In genomic region chr1:155253797-155254196, GRCh38 we compare ENCODE assay signal across 10 cellular contexts. TPM values are rescaled to one million over a fixed set of nuclear protein-coding genes. Genes with fewer than 3 reads are reported as not detected.
A peak's percentile ranks its signal among the peaks of the same experiment; 100 is the strongest.
DNase-seq lines count a peak whose midpoint lies in the region; ATAC-seq lines count a peak whose summit lies in the region.
"Had no signal": no experiment of that assay in that cellular context is flagged by ENCODE, and none has a peak within 500 bp of the region (broad histone marks: within the 10 kb centered on the region; RNA-seq: fewer than 3 reads in every experiment).

No MANE protein-coding gene starts in this region.

- no peaks in the 10 kb centered on the region; the same call in 1 of the 2 replicates for H3K27me3 ChIP-seq in iPS-20b (ENCODE audit: insufficient read depth, low read length)

- no peaks in the 10 kb centered on the region for H3K9me3 Mint-ChIP-seq in activated T-cell treated with anti-CD3 and anti-CD28 coated beads, Interleukin-2, amount 50 U/mL, for 72 hours
- no peaks in the 10 kb centered on the region for H3K9me3 Mint-ChIP-seq in activated naive CD8-positive, alpha-beta T cell treated with anti-CD3 and anti-CD28 coated beads for 36 hours

- H3K27me3 Mint-ChIP-seq in activated T-cell treated with anti-CD3 and anti-CD28 coated beads, Interleukin-2, amount 50 U/mL, for 72 hours (ENCODE audit: low read depth): no peaks in the 10 kb centered on the region
- no peaks in the 10 kb centered on the region for H3K27me3 Mint-ChIP-seq in activated naive CD8-positive, alpha-beta T cell treated with anti-CD3 and anti-CD28 coated beads for 36 hours

- H3K9ac ChIP-seq in iPS-20b (ENCODE audit: low read depth, low read length): no peak overlapping the region

- H3K4me3 ChIP-seq in iPS-20b (ENCODE audit: low read length): peak overlapping the region; percentile 83; the same call in 1 of the 2 replicates

- H3K4me3 Mint-ChIP-seq in activated T-cell treated with anti-CD3 and anti-CD28 coated beads, Interleukin-2, amount 50 U/mL, for 72 hours: peak overlapping the region; percentile 85 to 92
- H3K4me3 Mint-ChIP-seq in activated naive CD8-positive, alpha-beta T cell treated with anti-CD3 and anti-CD28 coated beads for 36 hours: peak overlapping the region; percentile 82

- H3K4me1 Mint-ChIP-seq in activated T-cell treated with anti-CD3 and anti-CD28 coated beads, Interleukin-2, amount 50 U/mL, for 72 hours (ENCODE audit: low read depth): peaks cover 39% of the 10 kb centered on the region
- peaks cover 21% of the 10 kb centered on the region for H3K4me1 Mint-ChIP-seq in activated naive CD8-positive, alpha-beta T cell treated with anti-CD3 and anti-CD28 coated beads for 36 hours

- no peak overlapping the region for H3K27ac ChIP-seq in iPS-20b (ENCODE audit: low read length)
- H3K27ac ChIP-seq in temporal lobe (ENCODE audit: low read depth, low read length): peak overlapping the region; percentile 33

- peaks cover 12% of the 10 kb centered on the region; the same call in 1 of the 2 replicates for H3K36me3 ChIP-seq in iPS-20b (ENCODE audit: insufficient read depth, low read depth, low read length)

- peaks cover 3 to 11% of the 10 kb centered on the region in 2 donors for H3K36me3 Mint-ChIP-seq in activated T-cell treated with anti-CD3 and anti-CD28 coated beads, Interleukin-2, amount 50 U/mL, for 72 hours (ENCODE audit: insufficient read depth in 2 of 2)
- H3K36me3 Mint-ChIP-seq in activated naive CD8-positive, alpha-beta T cell treated with anti-CD3 and anti-CD28 coated beads for 36 hours: peaks cover 8% of the 10 kb centered on the region

- no peak overlapping the region for H3K27ac Mint-ChIP-seq in activated T-cell treated with anti-CD3 and anti-CD28 coated beads, Interleukin-2, amount 50 U/mL, for 72 hours
- H3K27ac Mint-ChIP-seq in activated naive CD8-positive, alpha-beta T cell treated with anti-CD3 and anti-CD28 coated beads for 36 hours: peak overlapping the region; percentile 26

- no peaks in the 10 kb centered on the region for H3K9me3 ChIP-seq in iPS-20b (ENCODE audit: insufficient read depth, low read depth, low read length)

- no peak for ATAC-seq in activated T-cell treated with anti-CD3 and anti-CD28 coated beads, Interleukin-2, amount 50 U/mL, for 72 hours (replicated peaks in 1 of 2)

- no peaks in the 10 kb centered on the region; the same call in 1 of the 2 replicates for H3K4me1 ChIP-seq in iPS-20b (ENCODE audit: insufficient read depth, low read length)

- no peak for DNase-seq in activated T-cell treated with anti-CD3 and anti-CD28 coated beads, Interleukin-2, amount 50 U/mL, for 72 hours
- DNase-seq in activated T-cell treated with anti-CD3 and anti-CD28 coated beads for 4 hours: no peak
- DNase-seq in activated naive CD8-positive, alpha-beta T cell treated with anti-CD3 and anti-CD28 coated beads for 36 hours: no peak
- DNase-seq in HuH-7.5 (ENCODE audit: low spot score): no peak
- no peak for DNase-seq in cerebellum (ENCODE audit: low spot score)
- no peak for DNase-seq in stimulated activated naive CD4-positive, alpha-beta T cell (lab: John Stamatoyannopoulos, UW)
- DNase-seq: HCEC 1CT, NCI-H345 had no signal

RNA-seq across cellular contexts. Expression of gene ENTREP3, which starts 1.5 kb away (rescaled TPM):
- total RNA-seq in activated T-cell treated with anti-CD3 and anti-CD28 coated beads, Interleukin-2, amount 50 U/mL, for 72 hours: 10 to 100 TPM; 30.7 to 33.8 TPM
- total RNA-seq in activated naive CD8-positive, alpha-beta T cell treated with anti-CD3 and anti-CD28 coated beads for 36 hours: 10 to 100 TPM; 46.6 to 49.7 TPM
- total RNA-seq in temporal lobe (4.4 TPM), cerebellum (7.0 TPM)

RNA-seq across cellular contexts. Expression of gene SCAMP3, which starts 8.4 kb away (rescaled TPM):
- 100 to 1,000 TPM; 112 to 114 TPM for total RNA-seq in activated T-cell treated with anti-CD3 and anti-CD28 coated beads, Interleukin-2, amount 50 U/mL, for 72 hours
- total RNA-seq in activated naive CD8-positive, alpha-beta T cell treated with anti-CD3 and anti-CD28 coated beads for 36 hours: 100 to 1,000 TPM; 108 to 117 TPM
- total RNA-seq in temporal lobe (18.9 TPM), cerebellum (17.1 TPM)

RNA-seq across cellular contexts. Expression of gene CLK2, which starts 19.5 kb away (rescaled TPM):
- total RNA-seq in activated T-cell treated with anti-CD3 and anti-CD28 coated beads, Interleukin-2, amount 50 U/mL, for 72 hours: 10 to 100 TPM; 72.4 to 77.9 TPM
- total RNA-seq in activated naive CD8-positive, alpha-beta T cell treated with anti-CD3 and anti-CD28 coated beads for 36 hours: 10 to 100 TPM; 61.4 to 65.9 TPM
- 15.0 TPM for total RNA-seq in temporal lobe
- total RNA-seq in cerebellum: 33.5 TPM

RNA-seq across cellular contexts. Expression of gene HCN3, which starts 23.5 kb away (rescaled TPM):
- 1 to 10 TPM; 3.6 to 4.1 TPM for total RNA-seq in activated T-cell treated with anti-CD3 and anti-CD28 coated beads, Interleukin-2, amount 50 U/mL, for 72 hours
- total RNA-seq in activated naive CD8-positive, alpha-beta T cell treated with anti-CD3 and anti-CD28 coated beads for 36 hours: 1 to 10 TPM; 1.5 to 1.6 TPM
- total RNA-seq in temporal lobe (15.0 TPM), cerebellum (12.9 TPM)

RNA-seq across cellular contexts. Expression of gene MTX1, which starts 45.3 kb away (rescaled TPM):
- total RNA-seq in activated T-cell treated with anti-CD3 and anti-CD28 coated beads, Interleukin-2, amount 50 U/mL, for 72 hours: 10 to 100 TPM; 25.5 to 27.4 TPM
- total RNA-seq in activated naive CD8-positive, alpha-beta T cell treated with anti-CD3 and anti-CD28 coated beads for 36 hours: 10 to 100 TPM; 68.0 to 72.5 TPM
- total RNA-seq in temporal lobe (14.0 TPM), cerebellum (9.3 TPM)
